Comparison of ENCODE assay signal across 11 cellular contexts in the genomic region with DNA sequence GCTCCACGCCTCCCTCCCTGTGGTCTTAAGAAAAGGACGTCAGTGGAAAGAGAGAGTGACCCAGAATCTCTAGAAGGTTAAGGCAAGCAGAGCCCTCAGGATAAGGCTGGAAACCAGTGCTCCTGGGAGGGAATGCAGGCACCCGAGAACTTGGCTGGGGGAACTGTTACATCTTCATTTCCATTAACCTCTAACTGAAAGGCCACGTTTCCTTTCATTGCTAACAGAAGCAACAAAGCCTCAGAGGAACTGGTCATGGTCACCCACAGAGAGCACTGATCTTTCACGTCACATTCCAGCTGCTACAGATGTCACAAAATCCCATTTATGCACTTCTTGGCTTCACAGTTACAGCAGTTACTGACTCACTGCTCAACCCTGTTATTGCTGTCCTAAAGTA. TPM values are rescaled to one million over a fixed set of nuclear protein-coding genes. Genes with fewer than 3 reads are reported as not detected.
DNase-seq lines count a peak whose midpoint lies in the region; ATAC-seq and TF ChIP-seq lines count a peak whose summit lies in the region.
"Had no signal": no experiment of that assay in that cellular context is flagged by ENCODE, and none has a peak within 500 bp of the region (broad histone marks: within the 10 kb centered on the region; RNA-seq: fewer than 3 reads in every experiment).

No MANE protein-coding gene starts in this region.

- H3K27me3 Mint-ChIP-seq in nephron (ENCODE audit: low read depth), result peaks cover 3% of the 10 kb centered on the region
- H3K27me3 Mint-ChIP-seq in effector memory CD8-positive, alpha-beta T cell, result no peaks in the 10 kb centered on the region

- H2AK9ac ChIP-seq in IMR-90 (replicated peaks; ENCODE audit: low read depth, low read length, poor library complexity), result peak overlapping the region; percentile 44

- no peak overlapping the region; the same call in 1 of the 2 replicates for H2BK20ac ChIP-seq in IMR-90 (ENCODE audit: low read depth, low read length)

- no peak overlapping the region for H2BK15ac ChIP-seq in IMR-90 (ENCODE audit: low read depth, low read length)

- 0 out of 2 replicates have a peak, but pooled peaks cover 4% of the 10 kb centered on the region for H4K20me1 ChIP-seq in IMR-90 (ENCODE audit: insufficient read depth, low read length)

- H3K79me1 ChIP-seq in IMR-90 (ENCODE audit: low read depth in 1 of 2, low read length in 2 of 2), result no peaks in the 10 kb centered on the region

- H3K4me1 Mint-ChIP-seq in nephron, result peaks cover 15% of the 10 kb centered on the region
- H3K4me1 Mint-ChIP-seq in effector memory CD8-positive, alpha-beta T cell (ENCODE audit: low read depth in 2 of 2), result peaks cover 5 to 24% of the 10 kb centered on the region in 2 donors

- no peak overlapping the region for H3K9ac ChIP-seq in IMR-90 (ENCODE audit: low read depth, low read length)

- TF ChIP-seq CTCF in IMR-90 (conservative IDR thresholded peaks at IDR 0.05; ENCODE audit: low read depth, low read length) (no peak), choroid plexus epithelial cell (conservative IDR thresholded peaks at IDR 0.05; ENCODE audit: low read depth, low read length) (no peak), nephron (IDR thresholded peaks at IDR 0.05; ENCODE audit: unreplicated experiment in 3 of 3) (no peak), vagina (IDR thresholded peaks at IDR 0.05) (no peak)

- H4K5ac ChIP-seq in IMR-90 (ENCODE audit: low read depth, low read length), result no peak overlapping the region

- intact Hi-C loops in IMR-90 (cut with micrococcal nuclease), result no loop called here
- intact Hi-C loops in vagina (cut with DNase I), result loop anchor here (10.0 kb wide), 1 partner anchor 601 kb away; no protein-coding TSS in a partner anchor

- no peak for TF ChIP-seq RAD21 in IMR-90 (IDR thresholded peaks at IDR 0.05; ENCODE audit: low read length)

- H3K9me3 ChIP-seq in IMR-90 (ENCODE audit: control insufficient read depth, insufficient read depth, low read length), result no peaks in the 10 kb centered on the region
- no peaks in the 10 kb centered on the region for H3K9me3 ChIP-seq in vagina
- H3K9me3 ChIP-seq: transverse colon had no signal

- ATAC-seq in IMR-90 (ENCODE audit: low read depth) (peak; percentile 64), GM19452 (IDR thresholded peaks at IDR 0.05; ENCODE audit: unreplicated experiment) (no peak)
- no peak for ATAC-seq in effector memory CD8-positive, alpha-beta T cell (replicated peaks)

- no peaks in the 10 kb centered on the region for H3K9me3 Mint-ChIP-seq in nephron
- H3K9me3 Mint-ChIP-seq in effector memory CD8-positive, alpha-beta T cell, result no peaks in the 10 kb centered on the region

- TF ChIP-seq POLR2A in IMR-90 (IDR thresholded peaks at IDR 0.05; ENCODE audit: low read depth, low read length), result no peak
- TF ChIP-seq POLR2A in vagina (IDR thresholded peaks at IDR 0.05), result no peak

- no peak overlapping the region for H4K91ac ChIP-seq in IMR-90 (ENCODE audit: insufficient read depth, low read depth, low read length)

- no peak overlapping the region for H3K56ac ChIP-seq in IMR-90 (ENCODE audit: extremely low read depth, insufficient read depth, low read length)

- in situ Hi-C loops in IMR-90 (cut with MboI; ENCODE audit: low sequenced_read_pairs), result loop anchor here (10.0 kb wide), 1 partner anchor 601 kb away; no protein-coding TSS in a partner anchor

- H3K4me1 ChIP-seq in IMR-90 (ENCODE audit: control insufficient read depth, insufficient read depth, low read length), result peaks cover 15% of the 10 kb centered on the region; the same call in 1 of the 2 replicates
- peaks cover 14% of the 10 kb centered on the region for H3K4me1 ChIP-seq in vagina

- H3K4me3 ChIP-seq in IMR-90 (ENCODE audit: insufficient read depth, low read depth, low read length) (no peak overlapping the region), choroid plexus epithelial cell (ENCODE audit: low read depth, low read length) (no peak overlapping the region), vagina (no peak overlapping the region)
- H3K4me3 ChIP-seq: transverse colon had no signal

- H3K36me3 ChIP-seq in IMR-90 (ENCODE audit: control insufficient read depth, insufficient read depth, low read length) (no peaks in the 10 kb centered on the region), vagina (no peaks in the 10 kb centered on the region)
- H3K36me3 ChIP-seq: transverse colon had no signal

- no peak overlapping the region for H4K8ac ChIP-seq in IMR-90 (ENCODE audit: low read depth in 2 of 2, low read length in 2 of 2)

- POLR2A ChIA-PET in IMR-90 (lab: Charles Lee; ENCODE audit: unreplicated experiment), result no interaction called here

- H3K4me2 ChIP-seq in IMR-90 (ENCODE audit: low read depth, low read length), result 0 out of 2 replicates have a peak overlapping the region, but pooled peaks have one; percentile 2

- peak overlapping the region; percentile 61; the same call in 1 of the 2 replicates for H3K14ac ChIP-seq in IMR-90 (replicated peaks; ENCODE audit: low read depth, low read length)

- WGBS in IMR-90 (ENCODE audit: extremely low coverage in 2 of 2, insufficient read length in 1 of 2), 2 experiments, result no CpG with 5 or more reads among the region's 5 CpGs

- peaks cover 12% of the 10 kb centered on the region for H3K27me3 ChIP-seq in IMR-90 (ENCODE audit: control insufficient read depth, insufficient read depth, low read length)
- no peaks in the 10 kb centered on the region for H3K27me3 ChIP-seq in vagina
- H3K27me3 ChIP-seq: transverse colon had no signal

- peaks cover 8% of the 10 kb centered on the region; the same call in 1 of the 2 replicates for H3K9me1 ChIP-seq in IMR-90 (ENCODE audit: insufficient read depth, low read length)

- no peak overlapping the region for H2BK120ac ChIP-seq in IMR-90 (ENCODE audit: low read depth, low read length)

- H2AK5ac ChIP-seq in IMR-90 (ENCODE audit: low read depth, low read length), result peak overlapping the region; percentile 65

- DNase-seq in AG20443 (ENCODE audit: low spot score) (peak; percentile 63), IMR-90 (peak; percentile 88), choroid plexus epithelial cell (ENCODE audit: low read depth) (peak; percentile 87), vagina (ENCODE audit: extremely low spot score in 2 of 2) (no peak), COLO829 (ENCODE audit: low spot score) (no peak)
- no peak for DNase-seq in effector memory CD8-positive, alpha-beta T cell
- DNase-seq: activated CD4-positive, alpha-beta T cell treated with anti-CD3 and anti-CD28 coated beads for 1 hour; right cardiac atrium; transverse colon had no signal

- H3K27ac ChIP-seq in IMR-90 (ENCODE audit: insufficient read depth, low read length) (no peak overlapping the region), vagina (no peak overlapping the region)

- dilution Hi-C loops in IMR-90 (cut with HindIII; ENCODE audit: low sequenced_read_pairs, unreplicated experiment), result no loop called here

- no peak overlapping the region for H2BK5ac ChIP-seq in IMR-90 (ENCODE audit: low read depth, low read length, poor library complexity, severe bottlenecking)

- peak overlapping the region; percentile 0 for H3K4ac ChIP-seq in IMR-90 (ENCODE audit: low read depth, low read length)

- no peak overlapping the region for H3K23ac ChIP-seq in IMR-90 (ENCODE audit: low read depth, low read length)

- peaks cover 9% of the 10 kb centered on the region for H3K36me3 Mint-ChIP-seq in nephron (ENCODE audit: low read depth)
- peaks cover 3% of the 10 kb centered on the region for H3K36me3 Mint-ChIP-seq in effector memory CD8-positive, alpha-beta T cell (ENCODE audit: insufficient read depth)

- no peak overlapping the region for H3K4me3 Mint-ChIP-seq in nephron
- no peak overlapping the region for H3K4me3 Mint-ChIP-seq in effector memory CD8-positive, alpha-beta T cell

- H3K27ac Mint-ChIP-seq in nephron, result peak overlapping the region in 2 of 3 experiments; percentile 12 to 59
- peak overlapping the region in 1 of 2 donors; percentile 15 for H3K27ac Mint-ChIP-seq in effector memory CD8-positive, alpha-beta T cell

- CTCF ChIA-PET in IMR-90 (lab: Yijun Ruan, JAX), result interaction anchor here (2.9 kb wide), 1 partner anchor 8 kb away, joined by 12 read pairs; no protein-coding TSS in a partner anchor

- H3K18ac ChIP-seq in IMR-90 (ENCODE audit: low read depth, low read length), result no peak overlapping the region

- H2AFZ ChIP-seq in IMR-90 (replicated peaks; ENCODE audit: low read length, poor library complexity), result peak overlapping the region; percentile 68

- no TSS peak for BruUV-seq in IMR-90 (replicated peaks; lab: Mats Ljungman, UMichigan)

TF ChIP-seq in IMR-90, 13 proteins besides CTCF, POLR2A, EP300 and RAD21:
- TF ChIP-seq MAZ (IDR thresholded peaks at IDR 0.05; ENCODE audit: borderline replicate concordance, low read depth, low read length) (0 out of 2 replicates have a peak, but pooled peaks have one; percentile 10), SMC3 (IDR thresholded peaks at IDR 0.05; ENCODE audit: low read depth, low read length) (no peak), CEBPB (IDR thresholded peaks at IDR 0.05; ENCODE audit: low read depth, low read length) (peak; percentile 9; the same call in 1 of the 2 replicates)
TF ChIP-seq in IMR-90: peak in this region for 2.

RNA-seq across cellular contexts. Expression of a gene that starts 26.1 kb away (rescaled TPM):
- total RNA-seq in IMR-90 (2012; rRNA removed), result 2.7 and 2.8 TPM in 2 replicates
- polyA plus RNA-seq in IMR-90 (2012; rRNA removed), result 7.2 and 7.3 TPM in 2 replicates
- 1.3 and 5.9 TPM in 2 replicates for polyA plus RNA-seq in IMR-90 (2012; cell fraction: cytosol; rRNA removed)
- polyA plus RNA-seq in IMR-90 (2012; cell fraction: nucleus; rRNA removed; ENCODE audit: low replicate concordance), result 23.5 and 29.0 TPM in 2 replicates
- 55.0 TPM for total RNA-seq in vagina

Comparison
In these comparisons a context has a peak if more than half of its experiments do, and no peak if none do; other contexts are left out.
1. DNase-seq: peak in AG20443 (single experiment), IMR-90 (single experiment) and choroid plexus epithelial cell (single experiment); none in vagina (0 of 2), effector memory CD8-positive, alpha-beta T cell (0 of 3) and COLO829 (single experiment).
2. RNA of a gene that starts 26.1 kb away (total RNA-seq): 55.0 TPM in vagina (single experiment); 2.7 to 2.8 TPM in IMR-90; every median in the first group is over 10 times any median in the second.